In genomic region chr15:40367673-40368611, GRCh38 we compare ENCODE assay signal across 7 cellular contexts. TPM values are rescaled to one million over a fixed set of nuclear protein-coding genes. Genes with fewer than 3 reads are reported as not detected.
A peak's percentile ranks its signal among the peaks of the same experiment; 100 is the strongest.
DNase-seq lines count a peak whose midpoint lies in the region; ATAC-seq and TF ChIP-seq lines count a peak whose summit lies in the region.

No MANE protein-coding gene starts in this region.

- no peaks in the 10 kb centered on the region for H3K27me3 Mint-ChIP-seq in activated CD8-positive, alpha-beta T cell treated with anti-CD3 and anti-CD28 coated beads for 36 hours

- H3K4me1 ChIP-seq in effector memory CD4-positive, alpha-beta T cell (ENCODE audit: control insufficient read depth, insufficient read depth, low read length, poor library complexity, severe bottlenecking) = peaks cover 14% of the 10 kb centered on the region
- peaks cover 13% of the 10 kb centered on the region for H3K4me1 ChIP-seq in mesenchymal stem cell (ENCODE audit: control insufficient read depth, insufficient read depth, low read depth, low read length)

- peak overlapping the region; percentile 73 for H2BK15ac ChIP-seq in mesenchymal stem cell (ENCODE audit: low read depth, poor library complexity, severe bottlenecking)

- peak overlapping the region; percentile 82 for H3K4me3 Mint-ChIP-seq in activated CD8-positive, alpha-beta T cell treated with anti-CD3 and anti-CD28 coated beads for 36 hours

- peak overlapping the region; percentile 62 for H3K9ac ChIP-seq in mesenchymal stem cell (ENCODE audit: low read length)

- H3K18ac ChIP-seq in mesenchymal stem cell (ENCODE audit: low read depth in 1 of 2, low read length in 2 of 2) = peak overlapping the region; percentile 46 to 95

- peak overlapping the region in 1 of 2 experiments; percentile 68 for H3K14ac ChIP-seq in mesenchymal stem cell (ENCODE audit: low read length in 2 of 2)

- H3K27me3 ChIP-seq in effector memory CD4-positive, alpha-beta T cell (replicated peaks; ENCODE audit: control insufficient read depth, insufficient read depth, low read length, poor library complexity, severe bottlenecking) = no peaks in the 10 kb centered on the region
- H3K27me3 ChIP-seq in mesenchymal stem cell (ENCODE audit: control insufficient read depth in 1 of 2, insufficient read depth in 1 of 2, low read length in 2 of 2) = peaks cover 32 to 46% of the 10 kb centered on the region in 2 experiments

- peak overlapping the region; percentile 79 for H4K91ac ChIP-seq in mesenchymal stem cell (ENCODE audit: low read length)

- H2AFZ ChIP-seq in mesenchymal stem cell (ENCODE audit: low read depth, low read length) = peak overlapping the region; percentile 65

- no peak overlapping the region for H2BK120ac ChIP-seq in mesenchymal stem cell (ENCODE audit: low read depth, low read length)

- H3K4ac ChIP-seq in mesenchymal stem cell (ENCODE audit: low read depth in 1 of 2, low read length in 2 of 2) = peak overlapping the region in 1 of 2 experiments; percentile 63

- intact Hi-C loops in activated CD8-positive, alpha-beta T cell treated with anti-CD3 and anti-CD28 coated beads for 36 hours (cut with micrococcal nuclease) = no loop called here

- H4K8ac ChIP-seq in mesenchymal stem cell (ENCODE audit: low read length) = peak overlapping the region; percentile 93

- H2AK5ac ChIP-seq in mesenchymal stem cell (ENCODE audit: low read length, severe bottlenecking) = no peak overlapping the region

- peaks cover 20% of the 10 kb centered on the region for H3K4me1 Mint-ChIP-seq in activated CD8-positive, alpha-beta T cell treated with anti-CD3 and anti-CD28 coated beads for 36 hours (ENCODE audit: low read depth)

- no peaks in the 10 kb centered on the region for H3K9me3 Mint-ChIP-seq in activated CD8-positive, alpha-beta T cell treated with anti-CD3 and anti-CD28 coated beads for 36 hours

- H3K36me3 Mint-ChIP-seq in activated CD8-positive, alpha-beta T cell treated with anti-CD3 and anti-CD28 coated beads for 36 hours (ENCODE audit: low read depth) = no peaks in the 10 kb centered on the region

- ATAC-seq in GM18520 (IDR thresholded peaks at IDR 0.05; ENCODE audit: unreplicated experiment) = peak; percentile 83
- peak; percentile 76 for ATAC-seq in HG03064 (IDR thresholded peaks at IDR 0.05; ENCODE audit: low read depth, unreplicated experiment)
- peak; percentile 98 for ATAC-seq in activated CD8-positive, alpha-beta T cell treated with anti-CD3 and anti-CD28 coated beads for 36 hours

- peak overlapping the region; percentile 26 for H3K27ac ChIP-seq in effector memory CD4-positive, alpha-beta T cell (ENCODE audit: insufficient read depth, low read length, poor library complexity, severe bottlenecking)
- H3K27ac ChIP-seq in mesenchymal stem cell (ENCODE audit: low read length, poor library complexity, severe bottlenecking) = no peak overlapping the region

- DNase-seq in NCI-H69 (lab: John Stamatoyannopoulos, UW) (peak; percentile 98), mesenchymal stem cell (peak; percentile 89)
- peak; percentile 92 for DNase-seq in activated CD8-positive, alpha-beta T cell treated with anti-CD3 and anti-CD28 coated beads for 36 hours
- peak; percentile 79 to 82 (median 79) for DNase-seq in effector memory CD4-positive, alpha-beta T cell
- DNase-seq in stimulated activated CD8-positive, alpha-beta memory T cell treated with anti-CD3 and anti-CD28 coated beads, Interleukin-12 subunit alpha, Interleukin-12 subunit beta, amount 100 ng/mL, for 1 hour (ENCODE audit: low read depth) = peak; percentile 70

- CTCF ChIA-PET in activated CD8-positive, alpha-beta T cell treated with anti-CD3 and anti-CD28 coated beads for 36 hours (lab: Charles Lee) = interaction anchor here (0.9 to 5.3 kb wide), 26 partner anchors 10 to 152 kb away, joined by 3 to 83 read pairs (median 5); partner anchors contain the start of genes BAHD1, CCDC9B, CHST14 and DISP2

- TF ChIP-seq CTCF in activated CD8-positive, alpha-beta T cell treated with anti-CD3 and anti-CD28 coated beads for 36 hours (IDR thresholded peaks at IDR 0.05) = peak; percentile 96

- H2BK12ac ChIP-seq in mesenchymal stem cell (ENCODE audit: low read length in 2 of 2) = peak overlapping the region; percentile 14 to 84

- peak overlapping the region; percentile 79 for H3K27ac Mint-ChIP-seq in activated CD8-positive, alpha-beta T cell treated with anti-CD3 and anti-CD28 coated beads for 36 hours

- no peaks in the 10 kb centered on the region for H3K9me3 ChIP-seq in effector memory CD4-positive, alpha-beta T cell (ENCODE audit: control insufficient read depth, low read length)
- H3K9me3 ChIP-seq in mesenchymal stem cell (ENCODE audit: control insufficient read depth, low read length) = no peaks in the 10 kb centered on the region

- H3K36me3 ChIP-seq in effector memory CD4-positive, alpha-beta T cell (ENCODE audit: control insufficient read depth, insufficient read depth, low read length) = no peaks in the 10 kb centered on the region
- H3K36me3 ChIP-seq in mesenchymal stem cell (ENCODE audit: control insufficient read depth in 1 of 2, insufficient read depth in 2 of 2, low read depth in 1 of 2, low read length in 2 of 2) = no peaks in the 10 kb centered on the region

- 16% methylated on average over 91 of the region's 91 CpGs for WGBS in mesenchymal stem cell

- no peak overlapping the region for H3K23ac ChIP-seq in mesenchymal stem cell (ENCODE audit: low read length in 2 of 2)

- POLR2A ChIA-PET in activated CD8-positive, alpha-beta T cell treated with anti-CD3 and anti-CD28 coated beads for 36 hours (lab: Charles Lee) = interaction anchor here (0.8 to 2.6 kb wide), 14 partner anchors 10 to 54 kb away, joined by 3 to 7 read pairs (median 4); partner anchors contain the start of genes DISP2 and KNSTRN

- peak overlapping the region; percentile 85 for H3K4me2 ChIP-seq in mesenchymal stem cell (ENCODE audit: low read length, poor library complexity, severe bottlenecking)

- no peaks in the 10 kb centered on the region for H3K79me1 ChIP-seq in mesenchymal stem cell (replicated peaks; ENCODE audit: low read length, poor library complexity, severe bottlenecking)

- peak overlapping the region; percentile 59 for H3K4me3 ChIP-seq in effector memory CD4-positive, alpha-beta T cell (ENCODE audit: insufficient read depth, low read depth, low read length, poor library complexity, severe bottlenecking)
- peak overlapping the region; percentile 45 to 64 for H3K4me3 ChIP-seq in mesenchymal stem cell (ENCODE audit: insufficient read depth in 1 of 2, low read depth in 1 of 2, low read length in 2 of 2)

- H2BK5ac ChIP-seq in mesenchymal stem cell (ENCODE audit: low read depth, low read length, poor library complexity, severe bottlenecking) = no peak overlapping the region

RNA-seq across cellular contexts. Expression of gene DISP2, which starts 9.9 kb away (rescaled TPM):
- total RNA-seq in activated CD8-positive, alpha-beta T cell treated with anti-CD3 and anti-CD28 coated beads for 36 hours = under 1 TPM; 0.09 to 0.20 TPM
- 0.44 TPM for polyA plus RNA-seq in mesenchymal stem cell (2013, experiment 1 of 2)
- polyA plus RNA-seq in mesenchymal stem cell (2013, experiment 2 of 2) = 0.49 TPM

RNA-seq across cellular contexts. Expression of gene KNSTRN, which starts 14.6 kb away (rescaled TPM):
- total RNA-seq in activated CD8-positive, alpha-beta T cell treated with anti-CD3 and anti-CD28 coated beads for 36 hours = 10 to 100 TPM; 54.2 to 55.0 TPM
- polyA plus RNA-seq in mesenchymal stem cell (2013, experiment 1 of 2) = 11.7 TPM
- polyA plus RNA-seq in mesenchymal stem cell (2013, experiment 2 of 2) = 12.3 TPM

RNA-seq across cellular contexts. Expression of gene PHGR1, which starts 17.1 kb away (rescaled TPM):
- total RNA-seq in activated CD8-positive, alpha-beta T cell treated with anti-CD3 and anti-CD28 coated beads for 36 hours = not detected
- not detected for polyA plus RNA-seq in mesenchymal stem cell (2013, experiment 1 of 2)
- polyA plus RNA-seq in mesenchymal stem cell (2013, experiment 2 of 2) = not detected

RNA-seq across cellular contexts. Expression of gene CCDC9B, which starts 27.2 kb away (rescaled TPM):
- total RNA-seq in activated CD8-positive, alpha-beta T cell treated with anti-CD3 and anti-CD28 coated beads for 36 hours = 1 to 10 TPM; 1.4 to 2.3 TPM
- polyA plus RNA-seq in mesenchymal stem cell (2013, experiment 1 of 2) = 34.5 TPM
- polyA plus RNA-seq in mesenchymal stem cell (2013, experiment 2 of 2) = 31.6 TPM

RNA-seq across cellular contexts. Expression of gene IVD, which starts 37.7 kb away (rescaled TPM):
- total RNA-seq in activated CD8-positive, alpha-beta T cell treated with anti-CD3 and anti-CD28 coated beads for 36 hours = 10 to 100 TPM; 56.9 to 65.0 TPM
- polyA plus RNA-seq in mesenchymal stem cell (2013, experiment 1 of 2) = 22.1 TPM
- polyA plus RNA-seq in mesenchymal stem cell (2013, experiment 2 of 2) = 22.4 TPM
